8 cellular contexts compared by ENCODE assay signal in the genomic region with DNA sequence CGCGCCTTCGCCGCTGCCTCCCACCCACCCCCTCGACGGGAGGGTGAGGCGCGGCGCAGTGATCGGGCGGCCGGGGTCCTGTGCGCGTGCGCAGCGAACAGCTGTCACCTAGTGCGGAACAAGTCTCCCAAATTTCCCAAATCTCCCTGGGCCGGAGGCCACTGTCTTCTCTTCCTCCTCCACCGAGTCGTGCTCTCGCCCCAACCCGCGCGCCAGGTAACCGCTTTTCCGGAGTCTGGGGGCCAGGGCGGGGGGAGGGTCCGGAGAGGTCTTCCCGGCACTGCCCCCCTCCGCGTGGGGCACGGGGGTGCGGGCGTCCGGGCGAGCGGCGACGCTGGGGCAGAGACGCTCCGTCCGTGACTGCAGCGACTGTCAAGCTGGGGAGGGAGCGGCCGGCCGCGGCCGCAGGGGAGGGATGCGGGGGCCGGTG. TPM values are rescaled to one million over a fixed set of nuclear protein-coding genes. Genes with fewer than 3 reads are reported as not detected.
DNase-seq lines count a peak whose midpoint lies in the region; ATAC-seq and TF ChIP-seq lines count a peak whose summit lies in the region.

No MANE protein-coding gene starts in this region.

- H3K9me3 ChIP-seq in Panc1 (ENCODE audit: control insufficient read depth, insufficient read depth, low read depth, low read length) (no peaks in the 10 kb centered on the region), esophagus muscularis mucosa (no peaks in the 10 kb centered on the region), neuron (ENCODE audit: low read length) (peaks cover under 1% of the 10 kb centered on the region)

- no peak for TF ChIP-seq EP300 in esophagus muscularis mucosa (IDR thresholded peaks at IDR 0.05)

- H3K4me1 ChIP-seq in Panc1 (ENCODE audit: control insufficient read depth, insufficient read depth, low read length) (no peaks in the 10 kb centered on the region), esophagus muscularis mucosa (peaks cover 5 to 32% (median 23%) of the 10 kb centered on the region in 4 donors), neuron (ENCODE audit: insufficient read depth, low read length) (peaks cover 14% of the 10 kb centered on the region)

- no TSS peak for BruUV-seq in Panc1 (replicated peaks; lab: Mats Ljungman, UMichigan)

- H3K4me3 ChIP-seq in Panc1 (ENCODE audit: low read depth in 2 of 2, low read length in 2 of 2) = peak overlapping the region; percentile 59 to 64
- peak overlapping the region; percentile 80 to 98 (median 97) for H3K4me3 ChIP-seq in esophagus muscularis mucosa
- H3K4me3 ChIP-seq in neuron (ENCODE audit: low read length) = peak overlapping the region; percentile 58

- H3K36me3 ChIP-seq in Panc1 (ENCODE audit: control insufficient read depth, insufficient read depth, low read length) (peaks cover 5% of the 10 kb centered on the region; the same call in 1 of the 2 replicates), esophagus muscularis mucosa (no peaks in the 10 kb centered on the region), neuron (ENCODE audit: insufficient read depth, low read length) (no peaks in the 10 kb centered on the region)

- ATAC-seq in HG02610 (IDR thresholded peaks at IDR 0.05; ENCODE audit: unreplicated experiment) (peak; percentile 9), Panc1 (peak; percentile 72), GM18858 (IDR thresholded peaks at IDR 0.05; ENCODE audit: unreplicated experiment) (no peak)

- peak overlapping the region; percentile 53 for H2AFZ ChIP-seq in neuron (ENCODE audit: low read depth, low read length)

- CTCF ChIA-PET in Panc1 (lab: Charles Lee) = no interaction called here

- TF ChIP-seq POLR2A in esophagus muscularis mucosa (IDR thresholded peaks at IDR 0.05; ENCODE audit: low read depth) = peak; percentile 55

- DNase-seq in DMS53 (lab: John Stamatoyannopoulos, UW) (peak; percentile 83), DMS53 treated with DMSO at 0.1 percent for 48 hours (lab: John Stamatoyannopoulos, UW; ENCODE audit: unreplicated experiment) (no peak), Panc1 (ENCODE audit: low read depth, low spot score) (no peak), esophagus muscularis mucosa (ENCODE audit: extremely low spot score) (no peak), GM19240 (ENCODE audit: insufficient read length, low spot score) (no peak)

- no peak for TF ChIP-seq CTCF in Panc1 (IDR thresholded peaks at IDR 0.05)
- no peak for TF ChIP-seq CTCF in esophagus muscularis mucosa (IDR thresholded peaks at IDR 0.05)

- no peaks in the 10 kb centered on the region for H3K27me3 ChIP-seq in Panc1 (ENCODE audit: control insufficient read depth, insufficient read depth, low read length)
- no peaks in the 10 kb centered on the region for H3K27me3 ChIP-seq in esophagus muscularis mucosa
- no peaks in the 10 kb centered on the region for H3K27me3 ChIP-seq in neuron (ENCODE audit: insufficient read depth, low read length)

- no peak overlapping the region; the same call in 1 of the 2 replicates for H3K27ac ChIP-seq in Panc1 (ENCODE audit: low read length)
- H3K27ac ChIP-seq in esophagus muscularis mucosa (replicated peaks in 1 of 4) = peak overlapping the region; percentile 94 to 100 (median 100)

- in situ Hi-C loops in Panc1 (cut with HindIII; ENCODE audit: low pct_unique_long_range_greater_than_20kb, low sequenced_read_pairs) = no loop called here

- intact Hi-C loops in Panc1 (cut with micrococcal nuclease; ENCODE audit: unreplicated experiment) (no loop called here), esophagus muscularis mucosa (cut with DNase I) (loop anchor here (2.0 to 10.0 kb wide), 2 partner anchors 77 to 743 kb away; a partner anchor contains a TSS)

- WGBS in esophagus muscularis mucosa = under 1% methylated on average over 18 of the region's 50 CpGs

- POLR2A ChIA-PET in Panc1 (lab: Charles Lee) = no interaction called here

RNA-seq across cellular contexts. Expression of a gene that starts 0.2 kb away (rescaled TPM):
- total RNA-seq in Panc1 (2021; ENCODE audit: unreplicated experiment) (7.1 TPM), esophagus muscularis mucosa (10 to 100 TPM; 25.2 to 41.1 (median 26.4) TPM)
- polyA plus RNA-seq in Panc1 (2012; ENCODE audit: insufficient read length) = 3.5 TPM
